Comparison of ENCODE assay signal across 28 cellular contexts in genomic region chr12:118070650-118071049, GRCh38.
"Had no signal": no experiment of that assay in that cellular context is flagged by ENCODE, and none has a peak within 500 bp of the region (broad histone marks: within the 10 kb centered on the region; RNA-seq: fewer than 3 reads in every experiment).

No MANE protein-coding gene starts in this region.

- H3K4me2 ChIP-seq: neural progenitor cell, smooth muscle cell had no signal

- H3K27ac ChIP-seq: left ventricle myocardium inferior, neural progenitor cell, neutrophil, parathyroid adenoma, psoas muscle, right atrium auricular region, right lobe of liver, stomach, thoracic aorta, tibial artery, upper lobe of right lung had no signal

- H3K9me3 ChIP-seq: left ventricle myocardium inferior, neutrophil, psoas muscle, right atrium auricular region, right lobe of liver, stomach, thoracic aorta, tibial artery, upper lobe of right lung had no signal

- H3K4me3 ChIP-seq: left ventricle myocardium inferior, lung, neural progenitor cell, psoas muscle, right atrium auricular region, right lobe of liver, smooth muscle cell, stomach, thoracic aorta, tibial artery, upper lobe of right lung had no signal

- H3K27me3 ChIP-seq: neural progenitor cell, neutrophil, right atrium auricular region, right lobe of liver, stomach, tibial artery, upper lobe of right lung had no signal

- H3K9ac ChIP-seq: neural progenitor cell, parathyroid adenoma had no signal

- H3K79me2 ChIP-seq: parathyroid adenoma had no signal

- ATAC-seq: natural killer cell; psoas muscle; right lobe of liver; stimulated activated memory B cell treated with anti-CD40 and anti-IgM and Interleukin-4, amounts not matched to agents 10 μg/mL and 1 μg/mL and 100 μg/mL, for 72 hours; stimulated activated naive CD8-positive, alpha-beta T cell treated with anti-CD3 and anti-CD28 coated beads, Interleukin-15, Interleukin-2, amounts not matched to agents 100 U/mL and 50 U/mL, for 24 hours; upper lobe of right lung had no signal

- H3K4me1 ChIP-seq: left ventricle myocardium inferior, neural progenitor cell, parathyroid adenoma, psoas muscle, right atrium auricular region, right lobe of liver, tibial artery, upper lobe of right lung had no signal

- H3K36me3 ChIP-seq: left ventricle myocardium inferior, neural progenitor cell, neutrophil, right atrium auricular region, right lobe of liver, thoracic aorta had no signal

- H2AFZ ChIP-seq: neural progenitor cell, parathyroid adenoma had no signal

- FAIRE-seq: urothelium cell line had no signal

- DNase-seq: hypothalamus; islet precursor cell; left ventricle myocardium inferior; mesendoderm; naive B cell; natural killer cell; nephron progenitor cell; occipital lobe; psoas muscle; right lobe of liver; stimulated activated CD4-positive, alpha-beta T cell treated with anti-CD3 and anti-CD28 coated beads, Interleukin-1b, Interleukin-23, amount 100 ng/mL, for 48 hours; stimulated activated CD4-positive, alpha-beta T cell treated with anti-CD3 and anti-CD28 coated beads, Interleukin-2, amount 100 ng/mL, for 48 hours; stimulated activated CD4-positive, alpha-beta T cell treated with anti-CD3 and anti-CD28 coated beads, Interleukin-4, amount 100 ng/mL, for 4 hours; stimulated activated CD8-positive, alpha-beta memory T cell treated with anti-CD3 and anti-CD28 coated beads, Interleukin-4, amount 100 ng/mL, for 48 hours; stimulated activated naive CD8-positive, alpha-beta T cell treated with anti-CD3 and anti-CD28 coated beads, Interleukin-15, Interleukin-2, amounts not matched to agents 100 U/mL and 50 U/mL, for 24 hours; stomach; tibial artery; trophoblast cell; upper lobe of right lung had no signal
